ENCODE assay signal across 1 cellular context in the genomic region with DNA sequence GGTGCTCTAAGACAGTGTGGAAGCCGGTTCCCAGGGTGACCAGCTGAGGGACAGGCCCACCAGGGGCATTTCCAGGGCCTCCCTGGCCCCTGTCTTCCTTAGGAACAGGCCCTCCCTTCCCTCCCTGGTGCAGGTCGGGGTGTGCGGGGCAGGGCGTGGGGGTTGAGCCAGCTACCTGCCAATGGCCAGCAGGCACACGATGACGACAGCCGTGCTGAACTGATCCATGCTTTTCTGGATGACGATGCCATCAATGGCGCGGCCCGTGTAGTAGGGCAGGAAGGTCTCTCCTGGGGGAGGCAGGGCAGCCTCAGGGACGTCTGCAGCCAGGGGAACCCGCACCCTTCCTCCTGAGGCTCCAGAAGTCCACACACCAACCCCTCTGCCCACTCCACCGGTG.
TF ChIP-seq lines count a peak whose summit lies in the region.

No MANE protein-coding gene starts in this region.

TF ChIP-seq in A549, 52 proteins besides CTCF, POLR2A, EP300 and RAD21 (continued from another document):
- TF ChIP-seq, protein P1, sequence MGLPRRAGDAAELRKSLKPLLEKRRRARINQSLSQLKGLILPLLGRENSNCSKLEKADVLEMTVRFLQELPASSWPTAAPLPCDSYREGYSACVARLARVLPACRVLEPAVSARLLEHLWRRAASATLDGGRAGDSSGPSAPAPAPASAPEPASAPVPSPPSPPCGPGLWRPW (IDR thresholded peaks at IDR 0.05), result no peak
- TF ChIP-seq EHF (CRISPR knock-in tag; IDR thresholded peaks at IDR 0.05) (no peak), NR3C1 (IDR thresholded peaks at IDR 0.05) (no peak), CBX2 (IDR thresholded peaks at IDR 0.05; ENCODE audit: borderline replicate concordance, low read depth) (no peak)
